28 cellular contexts compared by ENCODE assay signal in genomic region chr20:48839083-48839482, GRCh38. TPM values are rescaled to one million over a fixed set of nuclear protein-coding genes. Genes with fewer than 3 reads are reported as not detected.
DNase-seq lines count a peak whose midpoint lies in the region; ATAC-seq, FAIRE-seq and TF ChIP-seq lines count a peak whose summit lies in the region.
"Had no signal": no experiment of that assay in that cellular context is flagged by ENCODE, and none has a peak within 500 bp of the region (broad histone marks: within the 10 kb centered on the region; RNA-seq: fewer than 3 reads in every experiment).

No MANE protein-coding gene starts in this region.

- H3K4me3 ChIP-seq in left lung, result no peak overlapping the region
- H3K4me3 ChIP-seq: colonic mucosa, heart right ventricle, Peyer's patch, SJSA1, transverse colon had no signal

- peak; percentile 51 for DNase-seq in Ammon's horn (ENCODE audit: low spot score)
- DNase-seq in GM18507 (ENCODE audit: extremely low spot score, insufficient read length, low read depth), result no peak
- peak; percentile 47 to 58 for DNase-seq in NOMO-1 (lab: John Stamatoyannopoulos, UW; ENCODE audit: unreplicated experiment in 2 of 2)
- no peak for DNase-seq in left lung
- DNase-seq in GOT3 (lab: John Stamatoyannopoulos, UW), result no peak
- no peak for DNase-seq in anterior cingulate cortex (lab: John Stamatoyannopoulos, UW)
- DNase-seq: activated CD4-positive, alpha-beta T cell treated with anti-CD3 and anti-CD28 coated beads for 36 hours; activated naive CD4-positive, alpha-beta T cell treated with anti-CD3 and anti-CD28 coated beads, Interleukin-2, amount 50 U/mL, for 16 hours; colonic mucosa; DND-41; effector memory CD8-positive, alpha-beta T cell; foreskin keratinocyte; heart right ventricle; Karpas-422; mesenchymal stem cell; NCI-H1092; NCI-H187; NCI-H2227 treated with DMSO at 0.1 percent for 48 hours; NCI-H82; stimulated activated CD8-positive, alpha-beta memory T cell treated with anti-CD3 and anti-CD28 coated beads, Interleukin-4, amount 100 ng/mL, for 48 hours; T-helper 17 cell; transverse colon had no signal

- no peaks in the 10 kb centered on the region for H3K36me3 ChIP-seq in left lung
- H3K36me3 ChIP-seq: colonic mucosa, heart right ventricle, neutrophil, Peyer's patch, SJSA1, transverse colon had no signal

- ATAC-seq in left lung (peak; percentile 33), GM19463 (IDR thresholded peaks at IDR 0.05; ENCODE audit: unreplicated experiment) (no peak), HG02981 (IDR thresholded peaks at IDR 0.05; ENCODE audit: unreplicated experiment) (no peak)
- ATAC-seq: activated CD4-positive, alpha-beta T cell treated with anti-CD3 and anti-CD28 coated beads for 36 hours; effector memory CD8-positive, alpha-beta T cell; foreskin keratinocyte; heart right ventricle; T-helper 17 cell had no signal

- FAIRE-seq in GM18507 (lab: Jason Lieb, UNC), result peak; percentile 86
- FAIRE-seq: A204.1 had no signal

- no peaks in the 10 kb centered on the region for H3K9me3 ChIP-seq in left lung
- H3K9me3 ChIP-seq: colonic mucosa, heart right ventricle, neutrophil, Peyer's patch, SJSA1, transverse colon had no signal

- no peaks in the 10 kb centered on the region for H3K4me1 ChIP-seq in left lung
- H3K4me1 ChIP-seq: colonic mucosa, Peyer's patch, transverse colon had no signal

- TF ChIP-seq CTCF in left lung (IDR thresholded peaks at IDR 0.05), result no peak

- H3K27ac ChIP-seq in left lung, result no peak overlapping the region
- H3K27ac ChIP-seq: colonic mucosa, foreskin keratinocyte, neutrophil, SJSA1, transverse colon had no signal

- peaks cover 0 to 33% of the 10 kb centered on the region in 2 donors for H3K27me3 ChIP-seq in left lung
- H3K27me3 ChIP-seq: colonic mucosa, neutrophil, Peyer's patch, SJSA1, transverse colon had no signal

- intact Hi-C loops in left lung (cut with DNase I), result no loop called here

RNA-seq across cellular contexts. Expression of gene PREX1, which starts 11.3 kb away (rescaled TPM):
- 100 to 1,000 TPM in 1 of 2 donors, 10 to 100 TPM in 1; 40.6 to 111 TPM for total RNA-seq in left lung

Comparison
In these comparisons a context has a peak if more than half of its experiments do, and no peak if none do; other contexts are left out.
1. DNase-seq: peak in Ammon's horn (single experiment) and NOMO-1 (2 of 2); none in GM18507 (single experiment), left lung (0 of 2), GOT3 (single experiment) and anterior cingulate cortex (0 of 58).